20 cellular contexts compared by ENCODE assay signal in genomic region chr10:5092848-5093790, GRCh38.
"Had no signal": no experiment of that assay in that cellular context is flagged by ENCODE, and none has a peak within 500 bp of the region (broad histone marks: within the 10 kb centered on the region; RNA-seq: fewer than 3 reads in every experiment).

No MANE protein-coding gene starts in this region.

- H3K27ac ChIP-seq: adrenal gland, cardiac muscle cell, left lung, sigmoid colon, spleen had no signal

- H3K4me3 Mint-ChIP-seq: activated CD4-positive, alpha-beta T cell treated with anti-CD3 and anti-CD28 coated beads, Interleukin-2, amount 10 ng/mL, durations not matched to agents 7 days and 5 days; activated CD8-positive, alpha-beta T cell treated with anti-CD3 and anti-CD28 coated beads, Interleukin-2, amount 10 ng/mL, durations not matched to agents 7 days and 5 days; activated T-cell treated with anti-CD3 and anti-CD28 coated beads, Interleukin-2, amount 50 U/mL, for 4 hours; effector memory CD8-positive, alpha-beta T cell; memory B cell; neural crest cell; stimulated activated memory B cell treated with anti-CD40 and anti-IgM and Interleukin-4, amounts not matched to agents 10 μg/mL and 1 μg/mL and 100 μg/mL, for 72 hours had no signal

- H3K4me1 ChIP-seq: sigmoid colon had no signal

- H3K36me3 ChIP-seq: cardiac muscle cell, left lung, sigmoid colon, spleen had no signal

- H3K27me3 ChIP-seq: adrenal gland, cardiac muscle cell, left lung, sigmoid colon had no signal

- H3K27ac Mint-ChIP-seq: activated CD4-positive, alpha-beta T cell treated with anti-CD3 and anti-CD28 coated beads, Interleukin-2, amount 10 ng/mL, durations not matched to agents 7 days and 5 days; activated CD8-positive, alpha-beta T cell treated with anti-CD3 and anti-CD28 coated beads, Interleukin-2, amount 10 ng/mL, durations not matched to agents 7 days and 5 days; effector memory CD8-positive, alpha-beta T cell; memory B cell; naive B cell; stimulated activated memory B cell treated with anti-CD40 and anti-IgM and Interleukin-4, amounts not matched to agents 10 μg/mL and 1 μg/mL and 100 μg/mL, for 72 hours had no signal

- H3K36me3 Mint-ChIP-seq: memory B cell; stimulated activated memory B cell treated with anti-CD40 and anti-IgM and Interleukin-4, amounts not matched to agents 10 μg/mL and 1 μg/mL and 100 μg/mL, for 72 hours had no signal

- FAIRE-seq: astrocyte, frontal cortex, keratinocyte had no signal

- H3K4me3 ChIP-seq: cardiac muscle cell, mucosa of descending colon had no signal

- H3K9me3 ChIP-seq: left lung had no signal

- H3K4me1 Mint-ChIP-seq: memory B cell; neural crest cell; stimulated activated memory B cell treated with anti-CD40 and anti-IgM and Interleukin-4, amounts not matched to agents 10 μg/mL and 1 μg/mL and 100 μg/mL, for 72 hours had no signal

- ATAC-seq: activated CD4-positive, CD25-positive, alpha-beta regulatory T cell treated with anti-CD3 and anti-CD28 coated beads, Interleukin-2, amount 50 U/mL, for 24 hours; stimulated activated memory B cell treated with anti-CD40 and anti-IgM and Interleukin-4, amounts not matched to agents 10 μg/mL and 1 μg/mL and 100 μg/mL, for 72 hours had no signal

- DNase-seq: activated CD4-positive, alpha-beta T cell treated with anti-CD3 and anti-CD28 coated beads, Interleukin-2, amount 10 ng/mL, durations not matched to agents 7 days and 5 days; activated CD8-positive, alpha-beta T cell treated with anti-CD3 and anti-CD28 coated beads, Interleukin-2, amount 10 ng/mL, durations not matched to agents 7 days and 5 days; activated naive CD4-positive, alpha-beta T cell treated with anti-CD3 and anti-CD28 coated beads, Interleukin-2, amount 50 U/mL, for 16 hours; activated T-cell treated with anti-CD3 and anti-CD28 coated beads, Interleukin-2, amount 50 U/mL, for 4 hours; adrenal gland; effector memory CD8-positive, alpha-beta T cell; left lung; mucosa of descending colon; naive B cell; sigmoid colon; spleen; stimulated activated CD4-positive, alpha-beta T cell treated with anti-CD3 and anti-CD28 coated beads, Interleukin-4, amount 100 ng/mL, for 4 hours had no signal
